10 cellular contexts compared by ENCODE assay signal in the genomic region with DNA sequence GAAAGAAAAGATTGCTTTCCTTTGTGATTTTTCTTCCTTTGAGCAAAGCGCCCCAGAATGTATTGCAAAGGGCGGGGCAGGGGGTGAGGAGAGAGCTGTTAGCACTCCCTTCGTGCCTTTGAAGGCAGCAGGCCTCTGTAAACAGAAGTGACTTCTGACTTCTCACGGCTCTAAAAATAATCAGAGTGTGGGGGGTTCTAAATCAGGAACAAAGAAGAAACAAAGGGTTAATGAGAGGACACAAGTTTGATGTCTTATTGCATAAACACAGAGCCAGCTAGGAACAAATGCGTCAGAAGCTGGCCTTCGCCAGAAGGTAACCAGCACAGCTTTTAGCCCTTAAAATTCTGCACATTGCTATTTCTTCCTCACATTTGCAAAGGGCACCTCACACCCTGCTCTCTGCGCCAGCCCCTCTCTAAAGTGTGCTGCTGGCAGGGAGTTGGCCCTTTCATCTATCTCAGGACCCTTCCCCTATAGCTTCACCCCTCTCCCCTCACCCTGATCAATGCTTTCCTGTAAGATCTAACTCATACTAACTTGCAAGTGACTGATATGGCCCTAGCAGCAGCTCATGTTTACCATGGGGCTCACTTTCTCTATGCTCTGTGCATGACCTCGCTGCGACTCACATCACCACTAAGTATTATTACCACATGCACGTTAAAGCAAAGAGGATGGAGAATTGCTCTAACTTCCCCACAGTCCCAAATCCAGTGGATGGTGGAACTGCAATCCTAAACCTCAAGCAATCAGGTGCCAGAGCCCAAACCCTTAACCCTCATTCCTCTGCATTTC.
DNase-seq lines count a peak whose midpoint lies in the region; TF ChIP-seq lines count a peak whose summit lies in the region.
"Had no signal": no experiment of that assay in that cellular context is flagged by ENCODE, and none has a peak within 500 bp of the region (broad histone marks: within the 10 kb centered on the region; RNA-seq: fewer than 3 reads in every experiment).

No MANE protein-coding gene starts in this region.

- H3K9me3 ChIP-seq in WERI-Rb-1 (ENCODE audit: severe bottlenecking): no peaks in the 10 kb centered on the region

- peaks cover 4% of the 10 kb centered on the region for H3K4me1 ChIP-seq in ACC112 (ENCODE audit: control insufficient read depth, insufficient read depth, low read length, unreplicated experiment)

- H3K27me3 ChIP-seq in ACC112 (ENCODE audit: insufficient read depth, low read length) (no peaks in the 10 kb centered on the region), WERI-Rb-1 (ENCODE audit: insufficient read depth, low read depth, severe bottlenecking) (no peaks in the 10 kb centered on the region)

- TF ChIP-seq CTCF in WERI-Rb-1 (IDR thresholded peaks at IDR 0.05; ENCODE audit: low read depth, low read length): no peak

- H3K4me3 ChIP-seq in ACC112 (ENCODE audit: low read depth, low read length) (no peak overlapping the region), WERI-Rb-1 (ENCODE audit: low read depth, low read length) (no peak overlapping the region)

- peak overlapping the region; percentile 88 for H3K27ac ChIP-seq in ACC112 (ENCODE audit: low read depth, low read length)
- H3K27ac ChIP-seq in WERI-Rb-1: no peak overlapping the region

- DNase-seq in HT-29 (ENCODE audit: low spot score): peak; percentile 4
- DNase-seq in activated T-cell treated with anti-CD3 and anti-CD28 coated beads, Interleukin-2, amount 50 U/mL, for 48 hours: peak; percentile 66
- DNase-seq in iris pigment epithelial cell (ENCODE audit: low read depth): peak; percentile 34
- DNase-seq in DMS114 treated with DMSO at 0.1 percent for 48 hours (lab: John Stamatoyannopoulos, UW; ENCODE audit: unreplicated experiment): no peak
- DNase-seq in NCI-H187 treated with DMSO at 0.1 percent for 48 hours (lab: John Stamatoyannopoulos, UW): no peak
- no peak for DNase-seq in WERI-Rb-1
- DNase-seq in HK-2 (ENCODE audit: unreplicated experiment): no peak
- DNase-seq: activated B cell treated with CpG ODN at 0.5 μM for 24 hours, DND-41 had no signal

- no peaks in the 10 kb centered on the region for H3K36me3 ChIP-seq in ACC112 (ENCODE audit: insufficient read depth, low read length)
- no peaks in the 10 kb centered on the region for H3K36me3 ChIP-seq in WERI-Rb-1

- H2AFZ ChIP-seq in ACC112 (ENCODE audit: low read length, unreplicated experiment): no peak overlapping the region

- H3K79me2 ChIP-seq in ACC112 (ENCODE audit: control insufficient read depth, insufficient read depth, low read length, unreplicated experiment): no peaks in the 10 kb centered on the region

Comparison
In these comparisons a context has a peak if more than half of its experiments do, and no peak if none do; other contexts are left out.
1. DNase-seq: peak in HT-29 (single experiment), activated T-cell treated with anti-CD3 and anti-CD28 coated beads, Interleukin-2, amount 50 U/mL, for 48 hours (2 of 2) and iris pigment epithelial cell (single experiment); none in DMS114 treated with DMSO at 0.1 percent for 48 hours (single experiment), NCI-H187 treated with DMSO at 0.1 percent for 48 hours (single experiment), WERI-Rb-1 (single experiment) and HK-2 (single experiment).